ENCODE assay signal across 22 cellular contexts in the genomic region with DNA sequence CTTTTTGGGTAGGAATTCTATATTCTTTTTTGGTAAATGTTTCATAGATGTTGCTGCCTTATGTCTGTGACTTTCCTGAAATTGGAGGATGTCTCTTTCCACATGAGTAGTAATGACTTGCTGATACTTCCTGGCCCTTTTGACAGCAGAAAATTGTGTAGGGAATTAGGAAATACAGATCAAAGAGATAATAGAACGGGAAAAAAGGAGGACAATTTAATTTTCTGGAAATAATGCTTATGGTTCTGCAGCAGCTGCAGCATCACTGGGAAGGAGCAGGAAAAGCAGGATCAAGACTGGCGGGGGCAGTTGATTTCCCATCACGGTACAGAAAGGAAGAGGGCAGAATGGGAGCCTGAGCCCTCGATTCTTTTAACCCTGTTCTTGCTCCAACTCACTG.
DNase-seq lines count a peak whose midpoint lies in the region; ATAC-seq, FAIRE-seq and TF ChIP-seq lines count a peak whose summit lies in the region.
"Had no signal": no experiment of that assay in that cellular context is flagged by ENCODE, and none has a peak within 500 bp of the region (broad histone marks: within the 10 kb centered on the region; RNA-seq: fewer than 3 reads in every experiment).

No MANE protein-coding gene starts in this region.

- H3K79me2 ChIP-seq in GM23338 (replicated peaks; ENCODE audit: insufficient read depth) = no peaks in the 10 kb centered on the region
- H3K79me2 ChIP-seq in keratinocyte (ENCODE audit: control insufficient read depth, insufficient read depth, low read length) = no peaks in the 10 kb centered on the region
- H3K79me2 ChIP-seq in neural cell (replicated peaks; ENCODE audit: insufficient read depth, low read length) = no peaks in the 10 kb centered on the region

- no peaks in the 10 kb centered on the region for H3K27me3 Mint-ChIP-seq in GM23338 (ENCODE audit: insufficient read depth, low read depth, poor library complexity)

- no peaks in the 10 kb centered on the region for H3K36me3 ChIP-seq in GM23338 (ENCODE audit: insufficient read depth)
- no peaks in the 10 kb centered on the region for H3K36me3 ChIP-seq in keratinocyte (ENCODE audit: control insufficient read depth in 2 of 2, extremely low read depth in 1 of 2, insufficient read depth in 2 of 2, low read length in 2 of 2)
- no peaks in the 10 kb centered on the region for H3K36me3 ChIP-seq in neural cell (ENCODE audit: insufficient read depth, low read length)
- H3K36me3 ChIP-seq: BLaER1 treated with 17β-estradiol and CSF1 and Interleukin-3, amounts not matched to agents 10 nM and 100 nM had no signal

- no peaks in the 10 kb centered on the region for H3K9me2 ChIP-seq in GM23338 (ENCODE audit: insufficient read depth)
- H3K9me2 ChIP-seq in neural cell (ENCODE audit: insufficient read depth, low read length) = no peaks in the 10 kb centered on the region

- dilution Hi-C loops in keratinocyte (cut with MboI; ENCODE audit: extremely low pct_ligation_motif_present, low sequenced_read_pairs) = no loop called here

- TF ChIP-seq EP300 in neural cell (conservative IDR thresholded peaks at IDR 0.05; ENCODE audit: poor library complexity, severe bottlenecking) = no peak

- H3K27ac Mint-ChIP-seq in GM23338 = no peak overlapping the region
- H3K27ac Mint-ChIP-seq: B cell; CD4-positive, alpha-beta T cell; CD8-positive, alpha-beta T cell had no signal

- no peaks in the 10 kb centered on the region for H3K36me3 Mint-ChIP-seq in GM23338 (ENCODE audit: low read depth)
- H3K36me3 Mint-ChIP-seq: CD8-positive, alpha-beta T cell had no signal

- H3K4me1 Mint-ChIP-seq in GM23338 = peaks cover 4% of the 10 kb centered on the region; the same call in 2 of the 3 replicates
- H3K4me1 Mint-ChIP-seq: B cell had no signal

- H4K20me1 ChIP-seq in GM23338 (replicated peaks; ENCODE audit: insufficient read depth) (no peaks in the 10 kb centered on the region), keratinocyte (ENCODE audit: control insufficient read depth, extremely low read depth, insufficient read depth, low read length) (no peaks in the 10 kb centered on the region), neural cell (ENCODE audit: insufficient read depth) (no peaks in the 10 kb centered on the region)
- H4K20me1 ChIP-seq: BLaER1 treated with 17β-estradiol and CSF1 and Interleukin-3, amounts not matched to agents 10 nM and 100 nM had no signal

- ATAC-seq in GM23338 = no peak
- no peak for ATAC-seq in HG02571 (IDR thresholded peaks at IDR 0.05; ENCODE audit: unreplicated experiment)
- ATAC-seq: A549; CD8-positive, alpha-beta T cell had no signal

- no peaks in the 10 kb centered on the region for H3K27me3 ChIP-seq in GM23338 (ENCODE audit: insufficient read depth)
- H3K27me3 ChIP-seq in keratinocyte (ENCODE audit: control insufficient read depth, extremely low read depth, insufficient read depth, low read length) = no peaks in the 10 kb centered on the region
- no peaks in the 10 kb centered on the region for H3K27me3 ChIP-seq in neural cell (ENCODE audit: insufficient read depth, low read depth, low read length)
- H3K27me3 ChIP-seq: BLaER1 treated with 17β-estradiol and CSF1 and Interleukin-3, amounts not matched to agents 10 nM and 100 nM had no signal

- no peak for TF ChIP-seq RAD21 in neural cell (conservative IDR thresholded peaks at IDR 0.05)

- H3K9me3 Mint-ChIP-seq in GM23338 = no peaks in the 10 kb centered on the region
- H3K9me3 Mint-ChIP-seq: CD4-positive, alpha-beta T cell; CD8-positive, alpha-beta T cell had no signal

- H3F3A ChIP-seq in GM23338 (replicated peaks; ENCODE audit: low read depth) = no peaks in the 10 kb centered on the region
- no peaks in the 10 kb centered on the region for H3F3A ChIP-seq in neural cell (ENCODE audit: insufficient read depth, low read length, poor library complexity, severe bottlenecking)

- FAIRE-seq in keratinocyte (lab: Jason Lieb, UNC) = no peak
- FAIRE-seq: A549, D721Med, G401.6, GM12891, GM19239 had no signal

- H3K9me1 ChIP-seq in keratinocyte (ENCODE audit: control insufficient read depth, extremely low read depth, insufficient read depth, low read length) = no peaks in the 10 kb centered on the region

- H3K4me3 ChIP-seq in GM23338 (no peak overlapping the region), keratinocyte (ENCODE audit: control insufficient read depth in 2 of 3, extremely low read depth in 1 of 3, insufficient read depth in 2 of 3, low read depth in 1 of 3, low read length in 3 of 3) (no peak overlapping the region), neural cell (ENCODE audit: low read length) (no peak overlapping the region)
- H3K4me3 ChIP-seq: A549; BLaER1 treated with 17β-estradiol and CSF1 and Interleukin-3, amounts not matched to agents 10 nM and 100 nM had no signal

- peak overlapping the region; percentile 19; the same call in 1 of the 2 replicates for H2AFZ ChIP-seq in GM23338
- H2AFZ ChIP-seq in keratinocyte (ENCODE audit: control insufficient read depth, low read length) = peak overlapping the region; percentile 15
- H2AFZ ChIP-seq in neural cell (ENCODE audit: low read depth, low read length) = no peak overlapping the region

- TF ChIP-seq CTCF in GM23338 (conservative IDR thresholded peaks at IDR 0.05; ENCODE audit: low read depth in 2 of 2) = no peak
- no peak for TF ChIP-seq CTCF in keratinocyte (optimal IDR thresholded peaks at IDR 0.05 in 1 of 3, IDR thresholded peaks at IDR 0.05 in 1 of 3, conservative IDR thresholded peaks at IDR 0.05 in 1 of 3; ENCODE audit: extremely low read depth in 1 of 3, insufficient read depth in 2 of 3, low read length in 3 of 3)
- TF ChIP-seq CTCF in neural cell (IDR thresholded peaks at IDR 0.05; ENCODE audit: poor library complexity, severe bottlenecking) = no peak

- no peak overlapping the region for H3K4me2 ChIP-seq in GM23338
- no peak overlapping the region for H3K4me2 ChIP-seq in keratinocyte (ENCODE audit: control insufficient read depth, extremely low read depth, insufficient read depth, low read depth, low read length)
- H3K4me2 ChIP-seq in neural cell (ENCODE audit: low read length) = no peak overlapping the region
- H3K4me2 ChIP-seq: A549; BLaER1 treated with 17β-estradiol and CSF1 and Interleukin-3, amounts not matched to agents 10 nM and 100 nM had no signal

- H3K9ac ChIP-seq in keratinocyte (ENCODE audit: control insufficient read depth, extremely low read depth, insufficient read depth, low read length) = no peak overlapping the region
- H3K9ac ChIP-seq in neural cell (ENCODE audit: low read length) = no peak overlapping the region
- H3K9ac ChIP-seq: BLaER1 treated with 17β-estradiol and CSF1 and Interleukin-3, amounts not matched to agents 10 nM and 100 nM had no signal

- H3K4me3 Mint-ChIP-seq in GM23338 = no peak overlapping the region
- H3K4me3 Mint-ChIP-seq: B cell; CD4-positive, alpha-beta T cell; CD8-positive, alpha-beta T cell had no signal

- no peaks in the 10 kb centered on the region for H3K9me3 ChIP-seq in keratinocyte (ENCODE audit: control insufficient read depth, low read depth, low read length)
- H3K9me3 ChIP-seq in neural cell (ENCODE audit: low read length) = no peaks in the 10 kb centered on the region
- H3K9me3 ChIP-seq: A549; BLaER1 treated with 17β-estradiol and CSF1 and Interleukin-3, amounts not matched to agents 10 nM and 100 nM; Caco-2 had no signal

- H3K27ac ChIP-seq in GM23338 (ENCODE audit: low read depth) (no peak overlapping the region), keratinocyte (ENCODE audit: control insufficient read depth, insufficient read depth, low read length) (no peak overlapping the region), neural cell (ENCODE audit: low read length) (no peak overlapping the region)
- H3K27ac ChIP-seq: 22Rv1; A549; BLaER1 treated with 17β-estradiol and CSF1 and Interleukin-3, amounts not matched to agents 10 nM and 100 nM; C4-2B had no signal

- H3K4me1 ChIP-seq in GM23338 (ENCODE audit: insufficient read depth) (no peaks in the 10 kb centered on the region), keratinocyte (ENCODE audit: control insufficient read depth, extremely low read depth, insufficient read depth, low read length) (peaks cover 6% of the 10 kb centered on the region)

- DNase-seq in GM23338 (ENCODE audit: low spot score) = no peak
- DNase-seq in keratinocyte (ENCODE audit: low read depth, low spot score) = no peak
- no peak for DNase-seq in NAMALWA (ENCODE audit: low spot score)
- DNase-seq in H4 (ENCODE audit: low spot score) = no peak
- DNase-seq: AML-193; Caco-2; Calu3; CD4-positive, alpha-beta T cell; CD8-positive, alpha-beta T cell; DMS79 treated with DMSO at 0.1 percent for 48 hours; GF-D8 had no signal

TF ChIP-seq in GM23338, 12 proteins besides CTCF, POLR2A, EP300 and RAD21 (continues in another document):
- TF ChIP-seq EZH2 (IDR thresholded peaks at IDR 0.05; ENCODE audit: low read depth, unreplicated experiment) (no peak), NANOG (IDR thresholded peaks at IDR 0.05; ENCODE audit: borderline replicate concordance) (no peak), CREB1 (CRISPR knock-in tag; IDR thresholded peaks at IDR 0.05; ENCODE audit: low read depth) (no peak)

TF ChIP-seq in neural cell, 6 proteins besides CTCF, POLR2A, EP300 and RAD21 (continues in another document):
- TF ChIP-seq EZH2 (IDR thresholded peaks at IDR 0.05; ENCODE audit: borderline replicate concordance, insufficient read depth, low read length, poor library complexity, severe bottlenecking) (no peak), REST (IDR thresholded peaks at IDR 0.05; ENCODE audit: borderline replicate concordance) (peak; percentile 91), TAF1 (IDR thresholded peaks at IDR 0.05; ENCODE audit: low read depth) (no peak)
